ENCODE assay signal across 10 cellular contexts in the genomic region with DNA sequence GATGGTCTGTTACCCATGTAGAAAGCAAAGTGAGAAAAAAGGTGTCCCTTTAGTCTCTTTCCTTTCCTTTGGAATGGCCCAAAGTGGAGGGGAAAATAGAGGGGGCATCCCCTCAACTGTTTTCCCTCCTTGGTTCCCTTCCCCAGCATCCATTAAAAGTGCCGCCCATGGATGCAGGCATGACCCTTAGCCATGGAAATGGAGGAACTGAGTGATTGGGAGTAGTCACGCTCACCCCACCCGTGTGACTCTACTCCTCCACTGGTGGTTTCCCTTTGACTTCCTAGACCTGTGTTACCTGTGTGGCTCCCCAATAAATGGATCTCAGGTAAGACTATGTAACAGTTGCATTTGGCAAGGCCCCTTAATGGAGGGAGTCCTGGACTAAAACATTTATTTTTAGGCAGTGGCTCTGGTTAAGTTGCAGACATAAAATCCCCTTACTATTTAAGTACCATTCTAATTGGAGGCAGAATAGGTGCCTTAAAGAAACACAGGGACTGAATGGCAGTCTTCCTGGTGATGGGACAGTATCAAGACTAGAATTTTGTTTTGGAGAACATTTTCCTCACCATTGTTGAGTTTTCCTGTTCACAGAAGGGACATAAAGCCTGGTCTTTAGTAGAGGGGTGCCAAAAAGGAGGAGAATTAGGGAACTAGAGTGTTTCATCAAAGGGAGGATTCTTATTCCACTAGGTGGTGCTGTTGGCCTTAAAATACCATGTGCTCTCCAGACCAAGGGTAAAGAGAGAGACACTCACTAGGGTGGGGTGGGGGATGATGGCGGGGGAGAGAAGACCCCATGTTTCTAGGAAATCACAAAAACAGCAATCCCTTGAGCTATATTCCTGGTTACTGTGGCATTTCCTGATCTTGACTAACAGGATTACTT. TPM values are rescaled to one million over a fixed set of nuclear protein-coding genes. Genes with fewer than 3 reads are reported as not detected.
DNase-seq lines count a peak whose midpoint lies in the region; ATAC-seq, FAIRE-seq and TF ChIP-seq lines count a peak whose summit lies in the region.
"Had no signal": no experiment of that assay in that cellular context is flagged by ENCODE, and none has a peak within 500 bp of the region (broad histone marks: within the 10 kb centered on the region; RNA-seq: fewer than 3 reads in every experiment).

No MANE protein-coding gene starts in this region.

- H3K27me3 ChIP-seq in KMS-11 (ENCODE audit: insufficient read depth, low read depth), result no peaks in the 10 kb centered on the region
- no peaks in the 10 kb centered on the region for H3K27me3 ChIP-seq in adipocyte (replicated peaks; ENCODE audit: control insufficient read depth, insufficient read depth, low read length)
- no peaks in the 10 kb centered on the region for H3K27me3 ChIP-seq in mesendoderm (ENCODE audit: insufficient read depth, low read length, poor library complexity)
- no peaks in the 10 kb centered on the region for H3K27me3 ChIP-seq in ascending aorta
- H3K27me3 ChIP-seq: sigmoid colon had no signal

- no peaks in the 10 kb centered on the region for H4K20me1 ChIP-seq in KMS-11 (ENCODE audit: insufficient read depth)

- no peak overlapping the region for H3K56ac ChIP-seq in mesendoderm (ENCODE audit: low read length)

- H3K4ac ChIP-seq in mesendoderm (ENCODE audit: low read depth, low read length), result no peak overlapping the region

- no peaks in the 10 kb centered on the region for H3K4me1 ChIP-seq in KMS-11 (ENCODE audit: low read depth, poor library complexity, severe bottlenecking)
- peaks cover 10% of the 10 kb centered on the region for H3K4me1 ChIP-seq in adipocyte (ENCODE audit: control insufficient read depth, insufficient read depth, low read length)
- H3K4me1 ChIP-seq in mesendoderm (ENCODE audit: control insufficient read depth, low read depth, low read length), result no peaks in the 10 kb centered on the region
- H3K4me1 ChIP-seq in ascending aorta, result no peaks in the 10 kb centered on the region
- H3K4me1 ChIP-seq: sigmoid colon had no signal

- FAIRE-seq in D721Med (lab: Jason Lieb, UNC), result no peak

- intact Hi-C loops in ascending aorta (cut with DNase I), result no loop called here

- no CpG with 5 or more reads among the region's 4 CpGs for WGBS in mesendoderm (ENCODE audit: extremely low coverage, insufficient coverage, low lambda C conversion rate)

- TF ChIP-seq CTCF in KMS-11 (conservative IDR thresholded peaks at IDR 0.05; ENCODE audit: low read depth, low read length) (peak; percentile 71), ascending aorta (IDR thresholded peaks at IDR 0.05) (no peak), D721Med (IDR thresholded peaks at IDR 0.05; ENCODE audit: insufficient read depth, missing control alignments) (no peak)

- H3K27ac ChIP-seq in KMS-11 (no peak overlapping the region), mesendoderm (ENCODE audit: low read depth, low read length) (no peak overlapping the region), ascending aorta (no peak overlapping the region)
- H3K27ac ChIP-seq: sigmoid colon had no signal

- H3K18ac ChIP-seq in mesendoderm (ENCODE audit: low read length), result no peak overlapping the region

- no peak overlapping the region for H2BK15ac ChIP-seq in mesendoderm (replicated peaks; ENCODE audit: low read depth)

- no peak for ATAC-seq in HG03354 (IDR thresholded peaks at IDR 0.05; ENCODE audit: poor library complexity, severe bottlenecking, unreplicated experiment)

- H2BK5ac ChIP-seq in mesendoderm (ENCODE audit: low read length), result no peak overlapping the region

- H2AFZ ChIP-seq in KMS-11 (ENCODE audit: low read depth), result no peak overlapping the region

- H2AK5ac ChIP-seq in mesendoderm (ENCODE audit: low read length), result no peak overlapping the region

- no peak overlapping the region for H4K8ac ChIP-seq in mesendoderm (ENCODE audit: low read depth, low read length)

- peak; percentile 54 for DNase-seq in DMS 273 (lab: John Stamatoyannopoulos, UW; ENCODE audit: unreplicated experiment)
- no peak for DNase-seq in DMS 273 treated with DMSO at 0.1 percent for 48 hours (lab: John Stamatoyannopoulos, UW)
- DNase-seq in adipocyte (ENCODE audit: low read depth), result peak; percentile 20
- peak; percentile 39 for DNase-seq in mesendoderm
- no peak for DNase-seq in ascending aorta (ENCODE audit: low spot score in 2 of 2)
- no peak for DNase-seq in D721Med (ENCODE audit: insufficient read length, low spot score)
- DNase-seq: 8988T, sigmoid colon had no signal

- H3K4me3 ChIP-seq in KMS-11 (IDR thresholded peaks at IDR 0.05; ENCODE audit: insufficient read depth, low read depth, low read length) (no peak overlapping the region), adipocyte (ENCODE audit: low read length) (no peak overlapping the region), mesendoderm (ENCODE audit: low read length) (no peak overlapping the region), ascending aorta (no peak overlapping the region)
- H3K4me3 ChIP-seq: sigmoid colon had no signal

- H2BK120ac ChIP-seq in mesendoderm (ENCODE audit: low read depth, low read length), result no peak overlapping the region

- H3K79me2 ChIP-seq in KMS-11 (ENCODE audit: insufficient read depth, low read depth), result no peaks in the 10 kb centered on the region
- no peaks in the 10 kb centered on the region for H3K79me2 ChIP-seq in mesendoderm (ENCODE audit: control insufficient read depth, insufficient read depth, low read length)

- H3K36me3 ChIP-seq in KMS-11 (ENCODE audit: insufficient read depth) (no peaks in the 10 kb centered on the region), adipocyte (ENCODE audit: control insufficient read depth, insufficient read depth, low read length, severe bottlenecking) (no peaks in the 10 kb centered on the region), mesendoderm (ENCODE audit: control insufficient read depth, insufficient read depth, low read length) (no peaks in the 10 kb centered on the region), ascending aorta (no peaks in the 10 kb centered on the region)
- H3K36me3 ChIP-seq: sigmoid colon had no signal

- no peak overlapping the region for H3K23ac ChIP-seq in mesendoderm (ENCODE audit: low read length)

- H4K5ac ChIP-seq in mesendoderm (ENCODE audit: low read length), result no peak overlapping the region

- H3K9me3 ChIP-seq in adipocyte (ENCODE audit: control insufficient read depth, low read length) (peaks cover 46% of the 10 kb centered on the region), ascending aorta (peaks cover 43 to 70% of the 10 kb centered on the region in 2 donors)

- no peaks in the 10 kb centered on the region for H3K79me1 ChIP-seq in mesendoderm (ENCODE audit: low read length)

- H3K9ac ChIP-seq in KMS-11 (no peak overlapping the region), adipocyte (ENCODE audit: low read length) (no peak overlapping the region), mesendoderm (ENCODE audit: low read length) (no peak overlapping the region)

- H3K4me2 ChIP-seq in KMS-11 (no peak overlapping the region), mesendoderm (ENCODE audit: low read length) (no peak overlapping the region)

RNA-seq across cellular contexts. Expression of a gene that starts 25.7 kb away (rescaled TPM):
- 0.14 TPM for polyA plus RNA-seq in mesendoderm (2013, experiment 1 of 2)
- 0.17 TPM for polyA plus RNA-seq in mesendoderm (2013, experiment 2 of 2)
- total RNA-seq in ascending aorta, result 9.3 TPM

Comparison
In these comparisons a context has a peak if more than half of its experiments do, and no peak if none do; other contexts are left out.
1. DNase-seq: peak in DMS 273 (single experiment), adipocyte (single experiment) and mesendoderm (single experiment); none in DMS 273 treated with DMSO at 0.1 percent for 48 hours (single experiment), ascending aorta (0 of 2) and D721Med (single experiment).